8 cellular contexts compared by ENCODE assay signal in genomic region chr22:38313384-38313955, GRCh38. TPM values are rescaled to one million over a fixed set of nuclear protein-coding genes. Genes with fewer than 3 reads are reported as not detected.
A peak's percentile ranks its signal among the peaks of the same experiment; 100 is the strongest.
DNase-seq lines count a peak whose midpoint lies in the region; ATAC-seq and TF ChIP-seq lines count a peak whose summit lies in the region.

No MANE protein-coding gene starts in this region.

- peaks cover 36% of the 10 kb centered on the region for H3K36me3 Mint-ChIP-seq in stimulated activated naive CD8-positive, alpha-beta T cell treated with anti-CD3 and anti-CD28 coated beads, Interleukin-15, Interleukin-2, amounts not matched to agents 100 ng/mL and 50 ng/mL, for 24 hours (ENCODE audit: low read depth)

- H3K27ac Mint-ChIP-seq in stimulated activated naive CD8-positive, alpha-beta T cell treated with anti-CD3 and anti-CD28 coated beads, Interleukin-15, Interleukin-2, amounts not matched to agents 100 ng/mL and 50 ng/mL, for 24 hours: peak overlapping the region; percentile 81

- no peak for TF ChIP-seq POLR2A in thyroid gland (IDR thresholded peaks at IDR 0.05)

- peaks cover 58% of the 10 kb centered on the region for H3K4me1 Mint-ChIP-seq in stimulated activated naive CD8-positive, alpha-beta T cell treated with anti-CD3 and anti-CD28 coated beads, Interleukin-15, Interleukin-2, amounts not matched to agents 100 ng/mL and 50 ng/mL, for 24 hours (ENCODE audit: low read depth)

- no peak for ATAC-seq in stimulated activated naive CD8-positive, alpha-beta T cell treated with anti-CD3 and anti-CD28 coated beads, Interleukin-15, Interleukin-2, amounts not matched to agents 100 U/mL and 50 U/mL, for 24 hours
- peak; percentile 5 for ATAC-seq in left lung
- ATAC-seq in GM19351 (IDR thresholded peaks at IDR 0.05; ENCODE audit: unreplicated experiment): no peak
- no peak for ATAC-seq in GM19467 (IDR thresholded peaks at IDR 0.05; ENCODE audit: unreplicated experiment)

- peaks cover 0 to 14% of the 10 kb centered on the region in 2 donors for H3K36me3 ChIP-seq in left lung
- peaks cover 0 to 7% of the 10 kb centered on the region in 2 donors for H3K36me3 ChIP-seq in thyroid gland

- H3K4me1 ChIP-seq in left lung (peaks cover 32 to 83% of the 10 kb centered on the region in 2 donors), thyroid gland (peaks cover 58 to 68% of the 10 kb centered on the region in 2 donors)

- H3K4me3 ChIP-seq in left lung (peak overlapping the region in 1 of 2 donors; percentile 70), thyroid gland (replicated peaks in 1 of 3) (no peak overlapping the region)

- peak overlapping the region; percentile 51 for H3K4me3 Mint-ChIP-seq in stimulated activated naive CD8-positive, alpha-beta T cell treated with anti-CD3 and anti-CD28 coated beads, Interleukin-15, Interleukin-2, amounts not matched to agents 100 ng/mL and 50 ng/mL, for 24 hours

- peak overlapping the region; percentile 90 to 97 for H3K27ac ChIP-seq in left lung
- peak overlapping the region; percentile 93 to 99 (median 97) for H3K27ac ChIP-seq in thyroid gland

- no peaks in the 10 kb centered on the region for H3K27me3 Mint-ChIP-seq in stimulated activated naive CD8-positive, alpha-beta T cell treated with anti-CD3 and anti-CD28 coated beads, Interleukin-15, Interleukin-2, amounts not matched to agents 100 ng/mL and 50 ng/mL, for 24 hours

- 48 to 49% methylated on average over 11 of the region's 11 CpGs for WGBS in thyroid gland, 2 donors

- H3K27me3 ChIP-seq in left lung (peaks cover 0 to 9% of the 10 kb centered on the region in 2 donors), thyroid gland (no peaks in the 10 kb centered on the region)

- DNase-seq in stimulated activated naive CD8-positive, alpha-beta T cell treated with anti-CD3 and anti-CD28 coated beads, Interleukin-15, Interleukin-2, amounts not matched to agents 100 U/mL and 50 U/mL, for 24 hours: no peak
- DNase-seq in brain pericyte (ENCODE audit: low read depth, low spot score) (peak; percentile 83), left lung (no peak), thyroid gland (peak; percentile 34 to 35), DMS114 treated with DMSO at 0.1 percent for 48 hours (lab: John Stamatoyannopoulos, UW; ENCODE audit: unreplicated experiment) (no peak)

- H3K9me3 Mint-ChIP-seq in stimulated activated naive CD8-positive, alpha-beta T cell treated with anti-CD3 and anti-CD28 coated beads, Interleukin-15, Interleukin-2, amounts not matched to agents 100 ng/mL and 50 ng/mL, for 24 hours: no peaks in the 10 kb centered on the region

- TF ChIP-seq CTCF in left lung (IDR thresholded peaks at IDR 0.05): no peak
- no peak for TF ChIP-seq CTCF in thyroid gland (IDR thresholded peaks at IDR 0.05)

- intact Hi-C loops in left lung (cut with DNase I) (no loop called here), thyroid gland (cut with DNase I) (no loop called here)

- H3K9me3 ChIP-seq in left lung: no peaks in the 10 kb centered on the region
- no peaks in the 10 kb centered on the region for H3K9me3 ChIP-seq in thyroid gland

RNA-seq across cellular contexts. Expression of gene CSNK1E, which starts 3.8 kb away (rescaled TPM):
- total RNA-seq in left lung (100 to 1,000 TPM in 1 of 2 donors, 10 to 100 TPM in 1; 95.3 to 123 TPM), thyroid gland (10 to 100 TPM; 53.2 to 98.4 (median 69.5) TPM)

RNA-seq across cellular contexts. Expression of gene TMEM184B, which starts 40.7 kb away (rescaled TPM):
- 10 to 100 TPM; 84.5 to 98.3 TPM for total RNA-seq in left lung
- 10 to 100 TPM; 42.9 to 92.2 (median 74.5) TPM for total RNA-seq in thyroid gland

Comparison
In these comparisons a context has a peak if more than half of its experiments do, and no peak if none do; other contexts are left out.
1. DNase-seq: peak in brain pericyte (single experiment) and thyroid gland (2 of 2); none in stimulated activated naive CD8-positive, alpha-beta T cell treated with anti-CD3 and anti-CD28 coated beads, Interleukin-15, Interleukin-2, amounts not matched to agents 100 U/mL and 50 U/mL, for 24 hours (single experiment), left lung (0 of 2) and DMS114 treated with DMSO at 0.1 percent for 48 hours (single experiment).